ENCODE assay signal across 19 cellular contexts in the genomic region with DNA sequence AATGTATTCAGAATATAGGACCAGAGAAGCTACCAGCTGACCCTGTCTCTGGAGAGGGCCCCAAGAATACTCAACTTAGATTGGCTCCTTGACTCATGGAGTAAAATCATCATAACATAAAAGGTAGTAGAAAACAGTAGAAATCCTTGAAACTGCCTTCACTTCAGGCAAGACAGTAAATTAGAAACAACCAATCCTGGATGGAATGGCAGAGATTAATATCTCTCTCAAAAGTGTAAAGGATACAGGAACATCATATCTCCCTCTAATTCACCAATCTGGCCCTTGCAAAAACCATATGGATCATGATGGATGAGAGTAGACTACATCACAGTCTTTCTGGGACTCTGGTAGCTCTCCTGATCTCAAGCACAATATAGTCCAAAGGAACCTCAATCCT.
"Had no signal": no experiment of that assay in that cellular context is flagged by ENCODE, and none has a peak within 500 bp of the region (broad histone marks: within the 10 kb centered on the region; RNA-seq: fewer than 3 reads in every experiment).

No MANE protein-coding gene starts in this region.

- H3K4me1 Mint-ChIP-seq: activated naive CD8-positive, alpha-beta T cell treated with anti-CD3 and anti-CD28 coated beads, Interleukin-2, amount 50 U/mL, for 24 hours; nephron progenitor cell; stimulated activated memory B cell treated with anti-CD40 and anti-IgM and Interleukin-4, amounts not matched to agents 10 μg/mL and 1 μg/mL and 100 μg/mL, for 72 hours; T-helper 17 cell had no signal

- ATAC-seq: activated naive CD8-positive, alpha-beta T cell treated with anti-CD3 and anti-CD28 coated beads, Interleukin-2, amount 50 U/mL, for 24 hours; stimulated activated memory B cell treated with anti-CD40 and anti-IgM and Interleukin-4, amounts not matched to agents 10 μg/mL and 1 μg/mL and 100 μg/mL, for 72 hours; T-helper 17 cell had no signal

- H3K27ac ChIP-seq: foreskin keratinocyte, right lobe of liver, transverse colon, vagina had no signal

- H3K27me3 ChIP-seq: foreskin keratinocyte, right lobe of liver, transverse colon, vagina had no signal

- H3K9me3 ChIP-seq: right lobe of liver, transverse colon, vagina had no signal

- DNase-seq: activated CD4-positive, alpha-beta memory T cell treated with anti-CD3 and anti-CD28 coated beads for 36 hours; activated CD4-positive, alpha-beta T cell treated with anti-CD3 and anti-CD28 coated beads for 4 hours; activated CD4-positive, CD25-positive, alpha-beta regulatory T cell; activated effector memory CD4-positive, alpha-beta T cell treated with anti-CD3 and anti-CD28 coated beads, Interleukin-2, amount 50 U/mL, for 16 hours; activated naive CD4-positive, alpha-beta T cell treated with anti-CD3 and anti-CD28 coated beads, Interleukin-2, amount 50 U/mL, for 16 hours; activated naive CD8-positive, alpha-beta T cell treated with anti-CD3 and anti-CD28 coated beads, Interleukin-2, amount 50 U/mL, for 24 hours; anterior cingulate cortex; caudate nucleus; effector CD8-positive, alpha-beta T cell; nephron progenitor cell; right lobe of liver; stimulated activated CD4-positive, alpha-beta T cell treated with anti-CD3 and anti-CD28 coated beads, Interleukin-2, amount 100 ng/mL, for 24 hours; T-helper 17 cell; transverse colon had no signal

- H3K27me3 Mint-ChIP-seq: activated CD4-positive, alpha-beta memory T cell treated with anti-CD3 and anti-CD28 coated beads for 36 hours; activated naive CD8-positive, alpha-beta T cell treated with anti-CD3 and anti-CD28 coated beads, Interleukin-2, amount 50 U/mL, for 24 hours; brain; stimulated activated memory B cell treated with anti-CD40 and anti-IgM and Interleukin-4, amounts not matched to agents 10 μg/mL and 1 μg/mL and 100 μg/mL, for 72 hours had no signal

- H3K4me3 Mint-ChIP-seq: activated CD4-positive, alpha-beta memory T cell treated with anti-CD3 and anti-CD28 coated beads for 36 hours; activated naive CD8-positive, alpha-beta T cell treated with anti-CD3 and anti-CD28 coated beads, Interleukin-2, amount 50 U/mL, for 24 hours; brain; nephron progenitor cell; stimulated activated memory B cell treated with anti-CD40 and anti-IgM and Interleukin-4, amounts not matched to agents 10 μg/mL and 1 μg/mL and 100 μg/mL, for 72 hours; T-helper 17 cell had no signal

- H3K9me3 Mint-ChIP-seq: activated CD4-positive, alpha-beta memory T cell treated with anti-CD3 and anti-CD28 coated beads for 36 hours; activated naive CD8-positive, alpha-beta T cell treated with anti-CD3 and anti-CD28 coated beads, Interleukin-2, amount 50 U/mL, for 24 hours; brain; nephron progenitor cell; stimulated activated memory B cell treated with anti-CD40 and anti-IgM and Interleukin-4, amounts not matched to agents 10 μg/mL and 1 μg/mL and 100 μg/mL, for 72 hours had no signal

- H3K4me3 ChIP-seq: right lobe of liver, skin epidermis, transverse colon, vagina had no signal

- H3K4me1 ChIP-seq: right lobe of liver, transverse colon had no signal

- H3K27ac Mint-ChIP-seq: activated CD4-positive, alpha-beta memory T cell treated with anti-CD3 and anti-CD28 coated beads for 36 hours; activated naive CD8-positive, alpha-beta T cell treated with anti-CD3 and anti-CD28 coated beads, Interleukin-2, amount 50 U/mL, for 24 hours; nephron progenitor cell; stimulated activated memory B cell treated with anti-CD40 and anti-IgM and Interleukin-4, amounts not matched to agents 10 μg/mL and 1 μg/mL and 100 μg/mL, for 72 hours; T-helper 17 cell had no signal

- H3K36me3 Mint-ChIP-seq: activated CD4-positive, alpha-beta memory T cell treated with anti-CD3 and anti-CD28 coated beads for 36 hours; brain; stimulated activated memory B cell treated with anti-CD40 and anti-IgM and Interleukin-4, amounts not matched to agents 10 μg/mL and 1 μg/mL and 100 μg/mL, for 72 hours had no signal

- H3K36me3 ChIP-seq: right lobe of liver, transverse colon, vagina had no signal
